1 cellular context compared by ENCODE assay signal in genomic region chr20:45971675-45972499, GRCh38.
TF ChIP-seq lines count a peak whose summit lies in the region.

A gene with protein sequence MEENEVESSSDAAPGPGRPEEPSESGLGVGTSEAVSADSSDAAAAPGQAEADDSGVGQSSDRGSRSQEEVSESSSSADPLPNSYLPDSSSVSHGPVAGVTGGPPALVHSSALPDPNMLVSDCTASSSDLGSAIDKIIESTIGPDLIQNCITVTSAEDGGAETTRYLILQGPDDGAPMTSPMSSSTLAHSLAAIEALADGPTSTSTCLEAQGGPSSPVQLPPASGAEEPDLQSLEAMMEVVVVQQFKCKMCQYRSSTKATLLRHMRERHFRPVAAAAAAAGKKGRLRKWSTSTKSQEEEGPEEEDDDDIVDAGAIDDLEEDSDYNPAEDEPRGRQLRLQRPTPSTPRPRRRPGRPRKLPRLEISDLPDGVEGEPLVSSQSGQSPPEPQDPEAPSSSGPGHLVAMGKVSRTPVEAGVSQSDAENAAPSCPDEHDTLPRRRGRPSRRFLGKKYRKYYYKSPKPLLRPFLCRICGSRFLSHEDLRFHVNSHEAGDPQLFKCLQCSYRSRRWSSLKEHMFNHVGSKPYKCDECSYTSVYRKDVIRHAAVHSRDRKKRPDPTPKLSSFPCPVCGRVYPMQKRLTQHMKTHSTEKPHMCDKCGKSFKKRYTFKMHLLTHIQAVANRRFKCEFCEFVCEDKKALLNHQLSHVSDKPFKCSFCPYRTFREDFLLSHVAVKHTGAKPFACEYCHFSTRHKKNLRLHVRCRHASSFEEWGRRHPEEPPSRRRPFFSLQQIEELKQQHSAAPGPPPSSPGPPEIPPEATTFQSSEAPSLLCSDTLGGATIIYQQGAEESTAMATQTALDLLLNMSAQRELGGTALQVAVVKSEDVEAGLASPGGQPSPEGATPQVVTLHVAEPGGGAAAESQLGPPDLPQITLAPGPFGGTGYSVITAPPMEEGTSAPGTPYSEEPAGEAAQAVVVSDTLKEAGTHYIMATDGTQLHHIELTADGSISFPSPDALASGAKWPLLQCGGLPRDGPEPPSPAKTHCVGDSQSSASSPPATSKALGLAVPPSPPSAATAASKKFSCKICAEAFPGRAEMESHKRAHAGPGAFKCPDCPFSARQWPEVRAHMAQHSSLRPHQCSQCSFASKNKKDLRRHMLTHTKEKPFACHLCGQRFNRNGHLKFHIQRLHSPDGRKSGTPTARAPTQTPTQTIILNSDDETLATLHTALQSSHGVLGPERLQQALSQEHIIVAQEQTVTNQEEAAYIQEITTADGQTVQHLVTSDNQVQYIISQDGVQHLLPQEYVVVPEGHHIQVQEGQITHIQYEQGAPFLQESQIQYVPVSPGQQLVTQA (N-terminal part only) (minus strand): TSS chr20:45972203. CDS start chr20:45971410, 793 bp downstream.

TF ChIP-seq in HepG2, 621 proteins besides CTCF, POLR2A, EP300 and RAD21 (continued from another document and continues in another):
- TF ChIP-seq, protein P1, sequence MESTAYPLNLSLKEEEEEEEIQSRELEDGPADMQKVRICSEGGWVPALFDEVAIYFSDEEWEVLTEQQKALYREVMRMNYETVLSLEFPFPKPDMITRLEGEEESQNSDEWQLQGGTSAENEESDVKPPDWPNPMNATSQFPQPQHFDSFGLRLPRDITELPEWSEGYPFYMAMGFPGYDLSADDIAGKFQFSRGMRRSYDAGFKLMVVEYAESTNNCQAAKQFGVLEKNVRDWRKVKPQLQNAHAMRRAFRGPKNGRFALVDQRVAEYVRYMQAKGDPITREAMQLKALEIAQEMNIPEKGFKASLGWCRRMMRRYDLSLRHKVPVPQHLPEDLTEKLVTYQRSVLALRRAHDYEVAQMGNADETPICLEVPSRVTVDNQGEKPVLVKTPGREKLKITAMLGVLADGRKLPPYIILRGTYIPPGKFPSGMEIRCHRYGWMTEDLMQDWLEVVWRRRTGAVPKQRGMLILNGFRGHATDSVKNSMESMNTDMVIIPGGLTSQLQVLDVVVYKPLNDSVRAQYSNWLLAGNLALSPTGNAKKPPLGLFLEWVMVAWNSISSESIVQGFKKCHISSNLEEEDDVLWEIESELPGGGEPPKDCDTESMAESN (CRISPR knock-in tag; conservative IDR thresholded peaks at IDR 0.05) = peak; percentile 90
- TF ChIP-seq NCOA1 (CRISPR knock-in tag; IDR thresholded peaks at IDR 0.05) (peak; percentile 99), HOXA3 (CRISPR knock-in tag; IDR thresholded peaks at IDR 0.05) (peak; percentile 95), PCBP1 (IDR thresholded peaks at IDR 0.05; ENCODE audit: borderline replicate concordance, low read depth, low read length) (peak; percentile 100), ATF5 (CRISPR knock-in tag; IDR thresholded peaks at IDR 0.05; ENCODE audit: low read depth) (0 out of 2 replicates have a peak, but pooled peaks have one; percentile 94), KAT8 (CRISPR knock-in tag; IDR thresholded peaks at IDR 0.05) (peak; percentile 96), ZNF550 (CRISPR knock-in tag; IDR thresholded peaks at IDR 0.05; ENCODE audit: borderline replicate concordance) (no peak), EEA1 (CRISPR knock-in tag; IDR thresholded peaks at IDR 0.05; ENCODE audit: borderline replicate concordance) (peak; percentile 69; the same call in 1 of the 2 replicates), RNF2 (conservative IDR thresholded peaks at IDR 0.05; ENCODE audit: low read depth) (peak; percentile 13; the same call in 1 of the 2 replicates), HIC2 (CRISPR knock-in tag; IDR thresholded peaks at IDR 0.05; ENCODE audit: low read depth) (peak; percentile 29; the same call in 1 of the 2 replicates), SMARCE1 (IDR thresholded peaks at IDR 0.05; ENCODE audit: borderline replicate concordance) (no peak), ZNF280B (CRISPR knock-in tag; IDR thresholded peaks at IDR 0.05; ENCODE audit: borderline replicate concordance) (0 out of 2 replicates have a peak, but pooled peaks have one; percentile 52), ZNF205 (CRISPR knock-in tag; IDR thresholded peaks at IDR 0.05) (peak; percentile 49), XRCC5 (optimal IDR thresholded peaks at IDR 0.05; ENCODE audit: low read length) (peak; percentile 94), HMG20A (CRISPR knock-in tag; IDR thresholded peaks at IDR 0.05; ENCODE audit: borderline replicate concordance) (peak; percentile 23; the same call in 1 of the 2 replicates), IRF9 (CRISPR knock-in tag; IDR thresholded peaks at IDR 0.05; ENCODE audit: borderline replicate concordance) (no peak; the same call in 1 of the 2 replicates), E2F1 (CRISPR knock-in tag; IDR thresholded peaks at IDR 0.05) (peak; percentile 89), ZBTB1 (CRISPR knock-in tag; IDR thresholded peaks at IDR 0.05; ENCODE audit: borderline replicate concordance) (peak; percentile 77), ZNF414 (CRISPR knock-in tag; IDR thresholded peaks at IDR 0.05) (peak; percentile 74), ZNF761 (CRISPR knock-in tag; conservative IDR thresholded peaks at IDR 0.05) (no peak; the same call in 1 of the 2 replicates), ZSCAN29 (CRISPR knock-in tag; conservative IDR thresholded peaks at IDR 0.05) (no peak; the same call in 1 of the 2 replicates), KMT2A (CRISPR knock-in tag; IDR thresholded peaks at IDR 0.05) (peak; percentile 87), HIVEP1 (CRISPR knock-in tag; IDR thresholded peaks at IDR 0.05) (peak; percentile 86), RCOR2 (CRISPR knock-in tag; IDR thresholded peaks at IDR 0.05) (peak; percentile 40), KLF11 (CRISPR knock-in tag; IDR thresholded peaks at IDR 0.05) (peak; percentile 83; the same call in 1 of the 2 replicates), ARNT2 (CRISPR knock-in tag; IDR thresholded peaks at IDR 0.05; ENCODE audit: low read depth) (0 out of 2 replicates have a peak, but pooled peaks have one; percentile 8), ZKSCAN8 (CRISPR knock-in tag; IDR thresholded peaks at IDR 0.05; ENCODE audit: borderline replicate concordance) (peak; percentile 77), GATAD2A (CRISPR knock-in tag; IDR thresholded peaks at IDR 0.05) (peak; percentile 44; the same call in 1 of the 2 replicates), PAF1 (CRISPR knock-in tag; IDR thresholded peaks at IDR 0.05) (no peak), HOXA9 (CRISPR knock-in tag; IDR thresholded peaks at IDR 0.05; ENCODE audit: borderline replicate concordance) (peak; percentile 90; the same call in 1 of the 2 replicates), ZNF20 (CRISPR knock-in tag; IDR thresholded peaks at IDR 0.05) (peak; percentile 89; the same call in 1 of the 2 replicates), CENPT (CRISPR knock-in tag; IDR thresholded peaks at IDR 0.05; ENCODE audit: low read depth) (no peak), ZNF780A (CRISPR knock-in tag; IDR thresholded peaks at IDR 0.05) (peak; percentile 91; the same call in 1 of the 2 replicates)
- TF ChIP-seq, protein P2, sequence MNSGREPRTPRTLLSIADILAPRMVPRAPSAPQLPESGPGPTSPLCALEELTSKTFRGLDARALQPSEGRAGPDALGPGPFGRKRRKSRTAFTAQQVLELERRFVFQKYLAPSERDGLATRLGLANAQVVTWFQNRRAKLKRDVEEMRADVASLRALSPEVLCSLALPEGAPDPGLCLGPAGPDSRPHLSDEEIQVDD (CRISPR knock-in tag; IDR thresholded peaks at IDR 0.05; ENCODE audit: borderline replicate concordance) = peak; percentile 70; the same call in 1 of the 2 replicates
- TF ChIP-seq, protein P3, sequence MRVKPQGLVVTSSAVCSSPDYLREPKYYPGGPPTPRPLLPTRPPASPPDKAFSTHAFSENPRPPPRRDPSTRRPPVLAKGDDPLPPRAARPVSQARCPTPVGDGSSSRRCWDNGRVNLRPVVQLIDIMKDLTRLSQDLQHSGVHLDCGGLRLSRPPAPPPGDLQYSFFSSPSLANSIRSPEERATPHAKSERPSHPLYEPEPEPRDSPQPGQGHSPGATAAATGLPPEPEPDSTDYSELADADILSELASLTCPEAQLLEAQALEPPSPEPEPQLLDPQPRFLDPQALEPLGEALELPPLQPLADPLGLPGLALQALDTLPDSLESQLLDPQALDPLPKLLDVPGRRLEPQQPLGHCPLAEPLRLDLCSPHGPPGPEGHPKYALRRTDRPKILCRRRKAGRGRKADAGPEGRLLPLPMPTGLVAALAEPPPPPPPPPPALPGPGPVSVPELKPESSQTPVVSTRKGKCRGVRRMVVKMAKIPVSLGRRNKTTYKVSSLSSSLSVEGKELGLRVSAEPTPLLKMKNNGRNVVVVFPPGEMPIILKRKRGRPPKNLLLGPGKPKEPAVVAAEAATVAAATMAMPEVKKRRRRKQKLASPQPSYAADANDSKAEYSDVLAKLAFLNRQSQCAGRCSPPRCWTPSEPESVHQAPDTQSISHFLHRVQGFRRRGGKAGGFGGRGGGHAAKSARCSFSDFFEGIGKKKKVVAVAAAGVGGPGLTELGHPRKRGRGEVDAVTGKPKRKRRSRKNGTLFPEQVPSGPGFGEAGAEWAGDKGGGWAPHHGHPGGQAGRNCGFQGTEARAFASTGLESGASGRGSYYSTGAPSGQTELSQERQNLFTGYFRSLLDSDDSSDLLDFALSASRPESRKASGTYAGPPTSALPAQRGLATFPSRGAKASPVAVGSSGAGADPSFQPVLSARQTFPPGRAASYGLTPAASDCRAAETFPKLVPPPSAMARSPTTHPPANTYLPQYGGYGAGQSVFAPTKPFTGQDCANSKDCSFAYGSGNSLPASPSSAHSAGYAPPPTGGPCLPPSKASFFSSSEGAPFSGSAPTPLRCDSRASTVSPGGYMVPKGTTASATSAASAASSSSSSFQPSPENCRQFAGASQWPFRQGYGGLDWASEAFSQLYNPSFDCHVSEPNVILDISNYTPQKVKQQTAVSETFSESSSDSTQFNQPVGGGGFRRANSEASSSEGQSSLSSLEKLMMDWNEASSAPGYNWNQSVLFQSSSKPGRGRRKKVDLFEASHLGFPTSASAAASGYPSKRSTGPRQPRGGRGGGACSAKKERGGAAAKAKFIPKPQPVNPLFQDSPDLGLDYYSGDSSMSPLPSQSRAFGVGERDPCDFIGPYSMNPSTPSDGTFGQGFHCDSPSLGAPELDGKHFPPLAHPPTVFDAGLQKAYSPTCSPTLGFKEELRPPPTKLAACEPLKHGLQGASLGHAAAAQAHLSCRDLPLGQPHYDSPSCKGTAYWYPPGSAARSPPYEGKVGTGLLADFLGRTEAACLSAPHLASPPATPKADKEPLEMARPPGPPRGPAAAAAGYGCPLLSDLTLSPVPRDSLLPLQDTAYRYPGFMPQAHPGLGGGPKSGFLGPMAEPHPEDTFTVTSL (CRISPR knock-in tag; IDR thresholded peaks at IDR 0.05; ENCODE audit: borderline replicate concordance) = peak; percentile 81; the same call in 1 of the 2 replicates
- TF ChIP-seq, protein P4, sequence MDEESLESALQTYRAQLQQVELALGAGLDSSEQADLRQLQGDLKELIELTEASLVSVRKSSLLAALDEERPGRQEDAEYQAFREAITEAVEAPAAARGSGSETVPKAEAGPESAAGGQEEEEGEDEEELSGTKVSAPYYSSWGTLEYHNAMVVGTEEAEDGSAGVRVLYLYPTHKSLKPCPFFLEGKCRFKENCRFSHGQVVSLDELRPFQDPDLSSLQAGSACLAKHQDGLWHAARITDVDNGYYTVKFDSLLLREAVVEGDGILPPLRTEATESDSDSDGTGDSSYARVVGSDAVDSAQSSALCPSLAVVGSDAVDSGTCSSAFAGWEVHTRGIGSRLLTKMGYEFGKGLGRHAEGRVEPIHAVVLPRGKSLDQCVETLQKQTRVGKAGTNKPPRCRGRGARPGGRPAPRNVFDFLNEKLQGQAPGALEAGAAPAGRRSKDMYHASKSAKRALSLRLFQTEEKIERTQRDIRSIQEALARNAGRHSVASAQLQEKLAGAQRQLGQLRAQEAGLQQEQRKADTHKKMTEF (CRISPR knock-in tag; IDR thresholded peaks at IDR 0.05) = peak; percentile 100
